18 cellular contexts compared by ENCODE assay signal in genomic region chr4:5446595-5446994, GRCh38.
"Had no signal": no experiment of that assay in that cellular context is flagged by ENCODE, and none has a peak within 500 bp of the region (broad histone marks: within the 10 kb centered on the region; RNA-seq: fewer than 3 reads in every experiment).

No MANE protein-coding gene starts in this region.

- H3K36me3 ChIP-seq: esophagus muscularis mucosa, gastrocnemius medialis, neutrophil, sigmoid colon, stomach, thoracic aorta, transverse colon, vagina had no signal

- H3K27me3 Mint-ChIP-seq: naive B cell had no signal

- H3K27me3 ChIP-seq: esophagus muscularis mucosa, gastrocnemius medialis, neutrophil, sigmoid colon, stomach, transverse colon, vagina had no signal

- H3K4me1 Mint-ChIP-seq: immature natural killer cell had no signal

- ATAC-seq: gastrocnemius medialis had no signal

- H3K27ac Mint-ChIP-seq: immature natural killer cell, naive B cell, nephron had no signal

- H3K4me3 Mint-ChIP-seq: immature natural killer cell, nephron had no signal

- H3K4me1 ChIP-seq: esophagus muscularis mucosa, gastrocnemius medialis, sigmoid colon, stomach, transverse colon, vagina had no signal

- H3K36me3 Mint-ChIP-seq: immature natural killer cell, naive B cell had no signal

- H3K27ac ChIP-seq: esophagus muscularis mucosa, gastrocnemius medialis, neutrophil, sigmoid colon, skin epidermis, stomach, thoracic aorta, transverse colon, vagina had no signal

- DNase-seq: cerebellar nuclear complex; effector CD8-positive, alpha-beta T cell; gastrocnemius medialis; immature natural killer cell; kidney glomerular epithelial cell; naive B cell; sigmoid colon; stimulated activated CD4-positive, alpha-beta T cell treated with anti-CD3 and anti-CD28 coated beads, Interleukin-12 subunit alpha, Interleukin-12 subunit beta, amount 100 ng/mL, for 4 hours; stimulated activated naive CD4-positive, alpha-beta T cell; stomach; substantia nigra; transverse colon had no signal

- H3K4me3 ChIP-seq: esophagus muscularis mucosa, gastrocnemius medialis, sigmoid colon, skin epidermis, stomach, thoracic aorta, transverse colon, vagina had no signal

- H3K9me3 ChIP-seq: esophagus muscularis mucosa, gastrocnemius medialis, neutrophil, sigmoid colon, stomach, thoracic aorta, transverse colon, vagina had no signal

- H3K9me3 Mint-ChIP-seq: immature natural killer cell had no signal
